ENCODE assay signal across 29 cellular contexts in genomic region chr11:2345050-2345449, GRCh38.
"Had no signal": no experiment of that assay in that cellular context is flagged by ENCODE, and none has a peak within 500 bp of the region (broad histone marks: within the 10 kb centered on the region; RNA-seq: fewer than 3 reads in every experiment).

No MANE protein-coding gene starts in this region.

- ATAC-seq: stimulated activated effector memory CD8-positive, alpha-beta T cell treated with anti-CD3 and anti-CD28 coated beads, Interleukin-12 subunit alpha, Interleukin-12 subunit beta, amount 100 ng/mL, for 72 hours; stimulated activated memory B cell treated with anti-CD40 and anti-IgM and Interleukin-4, amounts not matched to agents 10 μg/mL and 1 μg/mL and 100 μg/mL, for 72 hours; stimulated activated naive B cell treated with anti-CD40 and anti-IgM and Interleukin-4, amounts not matched to agents 10 μg/mL and 1 μg/mL and 100 μg/mL, for 72 hours; stimulated activated naive CD8-positive, alpha-beta T cell treated with anti-CD3 and anti-CD28 coated beads, Interleukin-15, amount 100 ng/mL, for 72 hours; stimulated activated naive CD8-positive, alpha-beta T cell treated with anti-CD3 and anti-CD28 coated beads, Interleukin-15, Interleukin-2, amounts not matched to agents 100 U/mL and 50 U/mL, for 24 hours; upper lobe of right lung had no signal

- H3K36me3 Mint-ChIP-seq: stimulated activated effector memory CD8-positive, alpha-beta T cell treated with anti-CD3 and anti-CD28 coated beads, Interleukin-12 subunit alpha, Interleukin-12 subunit beta, amount 100 ng/mL, for 72 hours; type B pancreatic cell had no signal

- H3K4me1 ChIP-seq: stomach, suprapubic skin, thyroid gland, tibial artery, tibial nerve, transverse colon, upper lobe of left lung, upper lobe of right lung, uterus, vagina had no signal

- H3K27ac Mint-ChIP-seq: stimulated activated effector memory CD8-positive, alpha-beta T cell treated with anti-CD3 and anti-CD28 coated beads, Interleukin-12 subunit alpha, Interleukin-12 subunit beta, amount 100 ng/mL, for 72 hours; stimulated activated memory B cell treated with anti-CD40 and anti-IgM and Interleukin-4, amounts not matched to agents 10 μg/mL and 1 μg/mL and 100 μg/mL, for 72 hours; stimulated activated naive B cell treated with anti-CD40 and anti-IgM and Interleukin-4, amounts not matched to agents 10 μg/mL and 1 μg/mL and 100 μg/mL, for 72 hours; stimulated activated naive CD8-positive, alpha-beta T cell treated with anti-CD3 and anti-CD28 coated beads, Interleukin-15, amount 100 ng/mL, for 72 hours; stimulated activated naive CD8-positive, alpha-beta T cell treated with anti-CD3 and anti-CD28 coated beads, Interleukin-15, Interleukin-2, amounts not matched to agents 100 ng/mL and 50 ng/mL, for 24 hours; type B pancreatic cell had no signal

- H3K4me3 ChIP-seq: stomach, suprapubic skin, testis, thoracic aorta, thyroid gland, tibial artery, tibial nerve, transverse colon, upper lobe of left lung, upper lobe of right lung, uterus, vagina had no signal

- FAIRE-seq: urothelium cell line had no signal

- H3K27me3 ChIP-seq: stomach, suprapubic skin, testis, thyroid gland, tibial artery, tibial nerve, transverse colon, upper lobe of left lung, upper lobe of right lung, uterus, vagina had no signal

- H3K4me3 Mint-ChIP-seq: stimulated activated effector memory CD8-positive, alpha-beta T cell treated with anti-CD3 and anti-CD28 coated beads, Interleukin-12 subunit alpha, Interleukin-12 subunit beta, amount 100 ng/mL, for 72 hours; stimulated activated memory B cell treated with anti-CD40 and anti-IgM and Interleukin-4, amounts not matched to agents 10 μg/mL and 1 μg/mL and 100 μg/mL, for 72 hours; stimulated activated naive B cell treated with anti-CD40 and anti-IgM and Interleukin-4, amounts not matched to agents 10 μg/mL and 1 μg/mL and 100 μg/mL, for 72 hours; stimulated activated naive CD8-positive, alpha-beta T cell treated with anti-CD3 and anti-CD28 coated beads, Interleukin-15, amount 100 ng/mL, for 72 hours; stimulated activated naive CD8-positive, alpha-beta T cell treated with anti-CD3 and anti-CD28 coated beads, Interleukin-15, Interleukin-2, amounts not matched to agents 100 ng/mL and 50 ng/mL, for 24 hours; type B pancreatic cell had no signal

- H3K27ac ChIP-seq: stomach, suprapubic skin, testis, thoracic aorta, thyroid gland, tibial artery, tibial nerve, transverse colon, upper lobe of left lung, upper lobe of right lung, uterus, vagina had no signal

- H3K9me3 Mint-ChIP-seq: stimulated activated effector memory CD8-positive, alpha-beta T cell treated with anti-CD3 and anti-CD28 coated beads, Interleukin-12 subunit alpha, Interleukin-12 subunit beta, amount 100 ng/mL, for 72 hours had no signal

- H3K9me3 ChIP-seq: testis, thyroid gland, transverse colon, upper lobe of right lung, vagina had no signal

- H3K4me1 Mint-ChIP-seq: stimulated activated effector memory CD8-positive, alpha-beta T cell treated with anti-CD3 and anti-CD28 coated beads, Interleukin-12 subunit alpha, Interleukin-12 subunit beta, amount 100 ng/mL, for 72 hours; stimulated activated memory B cell treated with anti-CD40 and anti-IgM and Interleukin-4, amounts not matched to agents 10 μg/mL and 1 μg/mL and 100 μg/mL, for 72 hours; stimulated activated naive B cell treated with anti-CD40 and anti-IgM and Interleukin-4, amounts not matched to agents 10 μg/mL and 1 μg/mL and 100 μg/mL, for 72 hours; stimulated activated naive CD8-positive, alpha-beta T cell treated with anti-CD3 and anti-CD28 coated beads, Interleukin-15, amount 100 ng/mL, for 72 hours had no signal

- DNase-seq: stimulated activated CD4-positive, alpha-beta T cell treated with anti-CD3 and anti-CD28 coated beads, Interleukin-2, amount 100 ng/mL, for 48 hours; stimulated activated CD4-positive, alpha-beta T cell treated with anti-CD3 and anti-CD28 coated beads, Interleukin-4, amount 100 ng/mL, for 1 hour; stimulated activated CD4-positive, alpha-beta T cell treated with anti-CD3 and anti-CD28 coated beads, Interleukin-4, amount 100 ng/mL, for 24 hours; stimulated activated CD4-positive, alpha-beta T cell treated with anti-CD3 and anti-CD28 coated beads, Interleukin-4, amount 100 ng/mL, for 4 hours; stimulated activated CD8-positive, alpha-beta memory T cell treated with anti-CD3 and anti-CD28 coated beads, Interleukin-4, amount 100 ng/mL, for 48 hours; stimulated activated naive B cell treated with anti-CD40 and anti-IgM and Interleukin-4, amounts not matched to agents 10 μg/mL and 1 μg/mL and 100 μg/mL, for 72 hours; stimulated activated naive CD4-positive, alpha-beta T cell; stimulated activated naive CD4-positive, alpha-beta T cell treated with Interleukin-2 at 50 U/mL for 16 hours; stimulated activated naive CD8-positive, alpha-beta T cell treated with anti-CD3 and anti-CD28 coated beads, Interleukin-15, amount 100 ng/mL, for 72 hours; stimulated activated naive CD8-positive, alpha-beta T cell treated with anti-CD3 and anti-CD28 coated beads, Interleukin-15, Interleukin-2, amounts not matched to agents 100 U/mL and 50 U/mL, for 24 hours; stomach; substantia nigra; testis; thyroid gland; tibial artery; transverse colon; trophoblast cell; upper lobe of left lung; uterus had no signal

- H3K36me3 ChIP-seq: stomach, suprapubic skin, thoracic aorta, thyroid gland, tibial artery, tibial nerve, transverse colon, upper lobe of left lung, upper lobe of right lung, uterus, vagina had no signal

- H3K27me3 Mint-ChIP-seq: stimulated activated memory B cell treated with anti-CD40 and anti-IgM and Interleukin-4, amounts not matched to agents 10 μg/mL and 1 μg/mL and 100 μg/mL, for 72 hours; stimulated activated naive B cell treated with anti-CD40 and anti-IgM and Interleukin-4, amounts not matched to agents 10 μg/mL and 1 μg/mL and 100 μg/mL, for 72 hours; stimulated activated naive CD8-positive, alpha-beta T cell treated with anti-CD3 and anti-CD28 coated beads, Interleukin-15, amount 100 ng/mL, for 72 hours; stimulated activated naive CD8-positive, alpha-beta T cell treated with anti-CD3 and anti-CD28 coated beads, Interleukin-15, Interleukin-2, amounts not matched to agents 100 ng/mL and 50 ng/mL, for 24 hours had no signal
